ENCODE assay signal across 7 cellular contexts in the genomic region with DNA sequence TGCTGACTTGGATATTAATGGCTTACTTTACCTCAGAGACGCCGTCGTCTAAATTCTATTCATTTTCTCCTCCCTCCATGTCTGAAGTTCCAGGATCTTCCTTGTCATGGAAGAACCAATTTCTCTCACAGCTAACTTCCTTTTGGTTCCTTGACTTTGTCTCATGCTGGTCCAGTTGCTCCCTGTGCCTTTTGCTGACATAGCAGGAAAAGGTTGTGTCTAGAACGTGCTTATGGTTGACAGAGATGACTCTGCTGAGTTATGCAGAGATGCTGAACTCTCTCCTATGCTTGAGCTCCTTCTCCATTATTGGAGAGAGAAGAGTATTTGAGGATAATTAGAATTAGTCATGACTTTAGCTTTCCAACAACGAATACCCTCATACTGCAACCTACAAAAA.
"Had no signal": no experiment of that assay in that cellular context is flagged by ENCODE, and none has a peak within 500 bp of the region (broad histone marks: within the 10 kb centered on the region; RNA-seq: fewer than 3 reads in every experiment).

No MANE protein-coding gene starts in this region.

- H3K9ac ChIP-seq: KMS-11 had no signal

- H3K27ac Mint-ChIP-seq: IgD-negative memory B cell had no signal

- H3K4me3 ChIP-seq: K562 had no signal

- H3K27ac ChIP-seq: HL-60, KMS-11 had no signal

- H3K4me3 Mint-ChIP-seq: IgD-negative memory B cell had no signal

- DNase-seq: KBM-7, KG1 had no signal

- H3K4me2 ChIP-seq: KMS-11 had no signal

- H3K36me3 Mint-ChIP-seq: IgD-negative memory B cell had no signal

- FAIRE-seq: HTR-8/SVneo, K562 had no signal

- H3K27me3 Mint-ChIP-seq: IgD-negative memory B cell had no signal

- H3K4me1 Mint-ChIP-seq: IgD-negative memory B cell had no signal

- ATAC-seq: K562 had no signal
